ENCODE assay signal across 8 cellular contexts in the genomic region with DNA sequence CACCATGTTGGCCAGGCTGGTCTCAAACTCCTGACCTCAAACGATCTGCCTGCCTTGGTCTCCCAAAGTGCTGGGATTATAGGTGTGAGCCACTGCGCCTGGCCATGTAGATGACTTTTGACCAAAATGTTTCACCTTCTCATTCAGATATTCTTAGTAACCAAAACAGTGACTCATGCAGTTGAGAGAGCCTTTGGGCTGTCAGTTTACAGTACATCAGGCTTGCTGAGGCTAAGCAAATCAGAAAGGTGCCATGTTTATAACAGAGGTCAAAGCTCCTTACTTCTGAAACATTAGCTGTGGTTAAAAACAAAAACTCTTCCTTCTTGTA. TPM values are rescaled to one million over a fixed set of nuclear protein-coding genes. Genes with fewer than 3 reads are reported as not detected.
DNase-seq lines count a peak whose midpoint lies in the region; ATAC-seq, FAIRE-seq and TF ChIP-seq lines count a peak whose summit lies in the region.

No MANE protein-coding gene starts in this region.

- peak; percentile 59 for DNase-seq in GM13977 (ENCODE audit: low spot score)
- DNase-seq in GM23248 = peak; percentile 57
- DNase-seq in MV-4-11 (lab: John Stamatoyannopoulos, UW) = peak; percentile 46
- no peak for DNase-seq in endothelial cell of umbilical vein (ENCODE audit: low read depth, low spot score)
- no peak for DNase-seq in BE2C
- no peak for DNase-seq in NCI-H128 (lab: John Stamatoyannopoulos, UW; ENCODE audit: unreplicated experiment)
- no peak for DNase-seq in sciatic nerve (ENCODE audit: low spot score)
- DNase-seq in tibial nerve (ENCODE audit: low spot score in 2 of 2) = no peak

- H3K9ac ChIP-seq in GM23248 (no peak overlapping the region), endothelial cell of umbilical vein (replicated peaks; ENCODE audit: extremely low read depth, insufficient read depth, low read length) (no peak overlapping the region)

- H3K9me2 ChIP-seq in GM23248 (ENCODE audit: insufficient read depth) = no peaks in the 10 kb centered on the region

- WGBS in GM23248 (ENCODE audit: low coverage in 1 of 2, low lambda C conversion rate in 2 of 2, missing lambda C conversion rate in 2 of 2), 2 experiments = 84 to 93% methylated on average over 2 of the region's 2 CpGs
- WGBS in tibial nerve, 2 donors = 87 to 93% methylated on average over 2 of the region's 2 CpGs

- no peak for ATAC-seq in sciatic nerve

- H3K4me1 ChIP-seq in GM23248 (ENCODE audit: insufficient read depth) = peaks cover 19% of the 10 kb centered on the region
- H3K4me1 ChIP-seq in endothelial cell of umbilical vein (ENCODE audit: control insufficient read depth, extremely low read depth, insufficient read depth, low read length) = no peaks in the 10 kb centered on the region
- H3K4me1 ChIP-seq in BE2C = no peaks in the 10 kb centered on the region
- H3K4me1 ChIP-seq in tibial nerve = no peaks in the 10 kb centered on the region

- H3K9me3 ChIP-seq in GM23248 (ENCODE audit: low read depth) = no peaks in the 10 kb centered on the region
- no peaks in the 10 kb centered on the region for H3K9me3 ChIP-seq in endothelial cell of umbilical vein (replicated peaks; ENCODE audit: control insufficient read depth, insufficient read depth, low read length)
- H3K9me3 ChIP-seq in BE2C = no peaks in the 10 kb centered on the region
- no peaks in the 10 kb centered on the region for H3K9me3 ChIP-seq in tibial nerve

- H3K27me3 ChIP-seq in GM23248 (replicated peaks; ENCODE audit: insufficient read depth) (no peaks in the 10 kb centered on the region), endothelial cell of umbilical vein (ENCODE audit: control insufficient read depth in 2 of 2, insufficient read depth in 2 of 2, low read length in 2 of 2) (no peaks in the 10 kb centered on the region), BE2C (no peaks in the 10 kb centered on the region), tibial nerve (no peaks in the 10 kb centered on the region)

- FAIRE-seq in endothelial cell of umbilical vein (lab: Jason Lieb, UNC) = peak; percentile 59

- in situ Hi-C loops in GM13977 (cut with MboI; ENCODE audit: low pct_unique_long_range_greater_than_20kb, low sequenced_read_pairs, unreplicated experiment) = no loop called here
- in situ Hi-C loops in GM23248 (cut with MboI) = no loop called here

- H2AFZ ChIP-seq in GM23248 = no peak overlapping the region
- no peak overlapping the region for H2AFZ ChIP-seq in endothelial cell of umbilical vein (ENCODE audit: low read depth, low read length)

- no peak for TF ChIP-seq EP300 in tibial nerve (IDR thresholded peaks at IDR 0.05)

- dilution Hi-C loops in endothelial cell of umbilical vein (cut with MboI; ENCODE audit: extremely low pct_ligation_motif_present, low sequenced_read_pairs) = no loop called here

- H3K27ac ChIP-seq in GM23248 (peak overlapping the region; percentile 13), endothelial cell of umbilical vein (ENCODE audit: insufficient read depth, low read depth, low read length) (no peak overlapping the region), tibial nerve (no peak overlapping the region)

- H3K36me3 ChIP-seq in GM23248 (ENCODE audit: low read depth) = peaks cover 31% of the 10 kb centered on the region; the same call in 1 of the 2 replicates
- peaks cover 10 to 16% of the 10 kb centered on the region in 2 experiments for H3K36me3 ChIP-seq in endothelial cell of umbilical vein (ENCODE audit: control insufficient read depth in 2 of 2, extremely low read depth in 1 of 2, insufficient read depth in 2 of 2, low read length in 2 of 2)
- peaks cover 47% of the 10 kb centered on the region for H3K36me3 ChIP-seq in BE2C
- H3K36me3 ChIP-seq in tibial nerve = peaks cover 0 to 87% (median 10%) of the 10 kb centered on the region in 3 donors

- TF ChIP-seq CTCF in GM13977 (IDR thresholded peaks at IDR 0.05; ENCODE audit: extremely low read depth, insufficient read depth, missing control alignments) (no peak), endothelial cell of umbilical vein (IDR thresholded peaks at IDR 0.05; ENCODE audit: extremely low read depth in 1 of 2, insufficient read depth in 1 of 2, low read depth in 1 of 2, low read length in 2 of 2) (no peak), BE2C (IDR thresholded peaks at IDR 0.05; ENCODE audit: low read depth, low read length) (no peak), tibial nerve (IDR thresholded peaks at IDR 0.05) (no peak)

- H4K20me1 ChIP-seq in GM23248 (ENCODE audit: insufficient read depth) (no peaks in the 10 kb centered on the region), endothelial cell of umbilical vein (replicated peaks; ENCODE audit: control insufficient read depth, extremely low read depth, insufficient read depth, low read length) (no peaks in the 10 kb centered on the region)

- H3K79me2 ChIP-seq in GM23248 (ENCODE audit: insufficient read depth) = peaks cover 26% of the 10 kb centered on the region
- peaks cover 7% of the 10 kb centered on the region for H3K79me2 ChIP-seq in endothelial cell of umbilical vein (ENCODE audit: control insufficient read depth, insufficient read depth, low read length)

- no peak overlapping the region for H3K4me2 ChIP-seq in GM23248 (ENCODE audit: unreplicated experiment)
- H3K4me2 ChIP-seq in endothelial cell of umbilical vein (ENCODE audit: insufficient read depth, low read length) = no peak overlapping the region

- POLR2A ChIA-PET in endothelial cell of umbilical vein (lab: Charles Lee) = no interaction called here

- no TSS peak for BruUV-seq in endothelial cell of umbilical vein (replicated peaks; lab: Mats Ljungman, UMichigan)

- peaks cover 67% of the 10 kb centered on the region for H3F3A ChIP-seq in GM23248 (ENCODE audit: insufficient read depth)

- CTCF ChIA-PET in endothelial cell of umbilical vein (lab: Charles Lee) = interaction anchor here (0.9 to 1.1 kb wide), 2 partner anchors 12 to 261 kb away, joined by 3 read pairs; no protein-coding TSS in a partner anchor

- H3K9me1 ChIP-seq in endothelial cell of umbilical vein (replicated peaks; ENCODE audit: control insufficient read depth, extremely low read depth, insufficient read depth, low read length) = no peaks in the 10 kb centered on the region

- no peak overlapping the region for H3K4me3 ChIP-seq in GM23248
- no peak overlapping the region for H3K4me3 ChIP-seq in endothelial cell of umbilical vein (replicated peaks in 1 of 3; ENCODE audit: insufficient read depth in 1 of 3, low read depth in 1 of 3, low read length in 3 of 3)
- no peak overlapping the region for H3K4me3 ChIP-seq in BE2C (ENCODE audit: low read depth, low read length)
- H3K4me3 ChIP-seq in tibial nerve = no peak overlapping the region

- intact Hi-C loops in endothelial cell of umbilical vein (cut with micrococcal nuclease) = no loop called here
- intact Hi-C loops in sciatic nerve (cut with DNase I) = no loop called here

- TF ChIP-seq POLR2A in endothelial cell of umbilical vein (IDR thresholded peaks at IDR 0.05; ENCODE audit: low read depth, low read length) = no peak
- TF ChIP-seq POLR2A in tibial nerve (IDR thresholded peaks at IDR 0.05) = no peak

TF ChIP-seq in endothelial cell of umbilical vein, 7 proteins besides CTCF, POLR2A, EP300 and RAD21 (continues in another document):
- no peak for TF ChIP-seq POLR2AphosphoS5 (IDR thresholded peaks at IDR 0.05; ENCODE audit: insufficient read depth, low read depth, low read length)

RNA-seq across cellular contexts. Expression of a gene that starts 21.0 kb away (rescaled TPM):
- 53.9 and 73.5 TPM in 2 replicates for total RNA-seq in GM23248 (2014; rRNA removed; shearing (Covaris generic))
- 142 TPM in 2 replicates for polyA plus RNA-seq in GM23248 (2016; fragmentation: Nextera tagmentation; extraction: Ambion mirVana)
- 74.9 and 84.8 TPM in 2 replicates for total RNA-seq in endothelial cell of umbilical vein
- polyA plus RNA-seq in endothelial cell of umbilical vein = 106 and 118 TPM in 2 replicates
- 53.5 and 60.5 TPM in 2 replicates for polyA plus RNA-seq in endothelial cell of umbilical vein (2011; cell fraction: cytosol; rRNA removed)
- polyA plus RNA-seq in endothelial cell of umbilical vein (2011; cell fraction: nucleus; rRNA removed) = 26.8 and 32.4 TPM in 2 replicates
- polyA plus RNA-seq in endothelial cell of umbilical vein (2012) = 104 and 118 TPM in 2 replicates
- polyA minus RNA-seq in endothelial cell of umbilical vein = 84.4 and 106 TPM in 2 replicates
- polyA minus RNA-seq in endothelial cell of umbilical vein (2011; cell fraction: cytosol; rRNA and poly(A)+ RNA removed) = 10.7 TPM
- polyA minus RNA-seq in endothelial cell of umbilical vein (2011; cell fraction: nucleus; rRNA and poly(A)+ RNA removed) = 15.3 and 16.5 TPM in 2 replicates
- 49.0 TPM for polyA plus RNA-seq in BE2C (2012; ENCODE audit: insufficient read depth, insufficient read length, low read depth)
- 51.3 TPM for total RNA-seq in sciatic nerve
- total RNA-seq in tibial nerve = 10 to 100 TPM; 20.8 to 65.1 (median 34.6) TPM

RNA-seq across cellular contexts. Expression of a gene that starts 47.7 kb away (rescaled TPM):
- total RNA-seq in GM23248 (2014; rRNA removed; shearing (Covaris generic)) = 25.8 and 28.3 TPM in 2 replicates
- polyA plus RNA-seq in GM23248 (2016; fragmentation: Nextera tagmentation; extraction: Ambion mirVana) = 17.9 and 20.6 TPM in 2 replicates
- 30.3 and 35.6 TPM in 2 replicates for total RNA-seq in endothelial cell of umbilical vein
- polyA plus RNA-seq in endothelial cell of umbilical vein = 11.9 and 16.7 TPM in 2 replicates
- polyA plus RNA-seq in endothelial cell of umbilical vein (2011; cell fraction: cytosol; rRNA removed) = 19.3 and 21.0 TPM in 2 replicates
- polyA plus RNA-seq in endothelial cell of umbilical vein (2011; cell fraction: nucleus; rRNA removed) = 68.1 and 72.4 TPM in 2 replicates
- polyA plus RNA-seq in endothelial cell of umbilical vein (2012) = 15.2 and 18.9 TPM in 2 replicates
- polyA minus RNA-seq in endothelial cell of umbilical vein = 19.1 and 23.0 TPM in 2 replicates
- 30.0 TPM for polyA minus RNA-seq in endothelial cell of umbilical vein (2011; cell fraction: cytosol; rRNA and poly(A)+ RNA removed)
- 31.5 and 43.9 TPM in 2 replicates for polyA minus RNA-seq in endothelial cell of umbilical vein (2011; cell fraction: nucleus; rRNA and poly(A)+ RNA removed)
- 35.4 TPM for polyA plus RNA-seq in BE2C (2012; ENCODE audit: insufficient read depth, insufficient read length, low read depth)
- total RNA-seq in sciatic nerve = 30.4 TPM
- total RNA-seq in tibial nerve = 10 to 100 TPM; 15.5 to 41.1 (median 28.3) TPM

RNA-seq across cellular contexts. Expression of a gene that starts 57.0 kb away (rescaled TPM):
- 38.7 and 43.4 TPM in 2 replicates for total RNA-seq in GM23248 (2014; rRNA removed; shearing (Covaris generic))
- polyA plus RNA-seq in GM23248 (2016; fragmentation: Nextera tagmentation; extraction: Ambion mirVana) (10.5 and 10.7 TPM in 2 replicates), endothelial cell of umbilical vein (19.3 and 26.7 TPM in 2 replicates)
- total RNA-seq in endothelial cell of umbilical vein (90.1 and 92.4 TPM in 2 replicates), sciatic nerve (82.4 TPM), tibial nerve (10 to 100 TPM; 61.5 to 78.7 (median 71.9) TPM)
- 33.7 and 36.0 TPM in 2 replicates for polyA plus RNA-seq in endothelial cell of umbilical vein (2011; cell fraction: cytosol; rRNA removed)
- polyA plus RNA-seq in endothelial cell of umbilical vein (2011; cell fraction: nucleus; rRNA removed) = 88.9 and 115 TPM in 2 replicates
- 62.1 and 76.9 TPM in 2 replicates for polyA plus RNA-seq in endothelial cell of umbilical vein (2012)
- 74.5 and 98.5 TPM in 2 replicates for polyA minus RNA-seq in endothelial cell of umbilical vein
- polyA minus RNA-seq in endothelial cell of umbilical vein (2011; cell fraction: cytosol; rRNA and poly(A)+ RNA removed) = 29.9 TPM
- polyA minus RNA-seq in endothelial cell of umbilical vein (2011; cell fraction: nucleus; rRNA and poly(A)+ RNA removed) = 128 and 154 TPM in 2 replicates
- 56.3 TPM for polyA plus RNA-seq in BE2C (2012; ENCODE audit: insufficient read depth, insufficient read length, low read depth)

Comparison
In these comparisons a context has a peak if more than half of its experiments do, and no peak if none do; other contexts are left out.
1. DNase-seq: peak in GM13977 (single experiment), GM23248 (single experiment) and MV-4-11 (single experiment); none in endothelial cell of umbilical vein (single experiment), BE2C (single experiment), NCI-H128 (single experiment), sciatic nerve (single experiment) and tibial nerve (0 of 2).